Comparison of ENCODE assay signal across 9 cellular contexts in genomic region chr1:53949023-53949611, GRCh38. TPM values are rescaled to one million over a fixed set of nuclear protein-coding genes. Genes with fewer than 3 reads are reported as not detected.
DNase-seq lines count a peak whose midpoint lies in the region; ATAC-seq and TF ChIP-seq lines count a peak whose summit lies in the region.
"Had no signal": no experiment of that assay in that cellular context is flagged by ENCODE, and none has a peak within 500 bp of the region (broad histone marks: within the 10 kb centered on the region; RNA-seq: fewer than 3 reads in every experiment).

No MANE protein-coding gene starts in this region.

- peak; percentile 52 for DNase-seq in COLO668 (lab: John Stamatoyannopoulos, UW; ENCODE audit: unreplicated experiment)
- peak; percentile 41 for DNase-seq in GM13976 (ENCODE audit: low spot score)
- peak; percentile 75 for DNase-seq in NCI-H82 (lab: John Stamatoyannopoulos, UW)
- DNase-seq in dermis microvascular lymphatic vessel endothelial cell (ENCODE audit: low read depth in 2 of 2): peak; percentile 27 to 60
- DNase-seq in progenitor cell of endocrine pancreas (ENCODE audit: low spot score, unreplicated experiment): no peak
- no peak for DNase-seq in cortex of kidney (lab: John Stamatoyannopoulos, UW)
- DNase-seq in cardiac septum (ENCODE audit: low spot score): no peak
- DNase-seq: activated B cell treated with CpG ODN at 0.5 μM for 24 hours had no signal

- H3K4me3 Mint-ChIP-seq in progenitor cell of endocrine pancreas (ENCODE audit: low read depth): no peak overlapping the region
- H3K4me3 Mint-ChIP-seq: activated B cell treated with CpG ODN at 0.5 μM for 24 hours had no signal

- peaks cover 34% of the 10 kb centered on the region for H3K4me1 Mint-ChIP-seq in progenitor cell of endocrine pancreas (ENCODE audit: low read depth)

- peak; percentile 32 for TF ChIP-seq CTCF in GM13976 (IDR thresholded peaks at IDR 0.05; ENCODE audit: borderline replicate concordance, control extremely low read depth, extremely low read depth, insufficient read depth, missing control alignments)
- TF ChIP-seq CTCF in progenitor cell of endocrine pancreas (IDR thresholded peaks at IDR 0.05; ENCODE audit: unreplicated experiment): peak; percentile 73

- peaks cover 1% of the 10 kb centered on the region for H3K36me3 Mint-ChIP-seq in progenitor cell of endocrine pancreas (ENCODE audit: insufficient read depth)

- no peak for ATAC-seq in GM19035 (IDR thresholded peaks at IDR 0.05; ENCODE audit: unreplicated experiment)

- H3K27ac Mint-ChIP-seq in progenitor cell of endocrine pancreas: peak overlapping the region; percentile 39
- H3K27ac Mint-ChIP-seq: activated B cell treated with CpG ODN at 0.5 μM for 24 hours had no signal

- H3K27me3 Mint-ChIP-seq in progenitor cell of endocrine pancreas: no peaks in the 10 kb centered on the region
- H3K27me3 Mint-ChIP-seq: activated B cell treated with CpG ODN at 0.5 μM for 24 hours had no signal

- intact Hi-C loops in cardiac septum (cut with DNase I): loop anchor here (5.0 kb wide), 1 partner anchor 103 kb away; the partner anchor contains the start of genes TCEANC2 and TMEM59

- no peaks in the 10 kb centered on the region for H3K9me3 Mint-ChIP-seq in progenitor cell of endocrine pancreas (ENCODE audit: low read depth)
- H3K9me3 Mint-ChIP-seq: activated B cell treated with CpG ODN at 0.5 μM for 24 hours had no signal

- in situ Hi-C loops in GM13976 (cut with MboI; ENCODE audit: low sequenced_read_pairs, unreplicated experiment): no loop called here

RNA-seq across cellular contexts. Expression of gene LRRC42, which starts 3.0 kb away (rescaled TPM):
- total RNA-seq in dermis microvascular lymphatic vessel endothelial cell (18.2 and 24.1 TPM in 2 replicates), progenitor cell of endocrine pancreas (63.5 and 64.0 TPM in 2 replicates), cardiac septum (19.1 TPM)

RNA-seq across cellular contexts. Expression of gene IFT25, which starts 3.6 kb away (rescaled TPM):
- total RNA-seq in dermis microvascular lymphatic vessel endothelial cell: 10.5 and 14.5 TPM in 2 replicates
- total RNA-seq in progenitor cell of endocrine pancreas: 35.4 and 39.2 TPM in 2 replicates
- total RNA-seq in cardiac septum: 11.1 TPM

RNA-seq across cellular contexts. Expression of gene DIO1, which starts 55.1 kb away (rescaled TPM):
- total RNA-seq in dermis microvascular lymphatic vessel endothelial cell: not detected in 2 replicates
- total RNA-seq in progenitor cell of endocrine pancreas: 1.1 and 1.3 TPM in 2 replicates
- not detected for total RNA-seq in cardiac septum
- total RNA-seq: activated B cell treated with CpG ODN at 0.5 μM for 24 hours had no signal

RNA-seq across cellular contexts. Expression of gene YIPF1, which starts 59.5 kb away (rescaled TPM):
- total RNA-seq in dermis microvascular lymphatic vessel endothelial cell: 11.6 and 15.3 TPM in 2 replicates
- 34.5 and 37.3 TPM in 2 replicates for total RNA-seq in progenitor cell of endocrine pancreas
- total RNA-seq in cardiac septum: 13.4 TPM

Comparison
In these comparisons a context has a peak if more than half of its experiments do, and no peak if none do; other contexts are left out.
1. DNase-seq: peak in COLO668 (single experiment), GM13976 (single experiment), NCI-H82 (single experiment) and dermis microvascular lymphatic vessel endothelial cell (2 of 2); none in progenitor cell of endocrine pancreas (single experiment), cortex of kidney (single experiment) and cardiac septum (single experiment).